12 cellular contexts compared by ENCODE assay signal in genomic region chr13:40406405-40407138, GRCh38.
DNase-seq lines count a peak whose midpoint lies in the region; ATAC-seq and TF ChIP-seq lines count a peak whose summit lies in the region.
"Had no signal": no experiment of that assay in that cellular context is flagged by ENCODE, and none has a peak within 500 bp of the region (broad histone marks: within the 10 kb centered on the region; RNA-seq: fewer than 3 reads in every experiment).

No MANE protein-coding gene starts in this region.

- intact Hi-C loops in prostate gland (cut with DNase I), result loop anchor here (10.0 kb wide), 1 partner anchor 132 kb away; no protein-coding TSS in a partner anchor

- H3K27me3 ChIP-seq in prostate gland (replicated peaks; ENCODE audit: insufficient read depth), result no peaks in the 10 kb centered on the region
- H3K27me3 ChIP-seq: dorsolateral prefrontal cortex had no signal

- ATAC-seq in GM18868 (IDR thresholded peaks at IDR 0.05; ENCODE audit: unreplicated experiment), result no peak
- ATAC-seq: activated CD4-positive, CD25-positive, alpha-beta regulatory T cell treated with anti-CD3 and anti-CD28 coated beads, Interleukin-2, amount 50 U/mL, for 24 hours had no signal

- no peaks in the 10 kb centered on the region for H3K9me3 ChIP-seq in prostate gland

- H3K36me3 ChIP-seq in prostate gland, result no peaks in the 10 kb centered on the region

- POLR2A ChIA-PET in RWPE1 (lab: Yijun Ruan, JAX; ENCODE audit: low non-redundant PET), result interaction anchor here (0.9 kb wide), 1 partner anchor 204 kb away, joined by 4 read pairs; no protein-coding TSS in a partner anchor

- DNase-seq in CMK (ENCODE audit: low read depth), result peak; percentile 8
- peak; percentile 56 for DNase-seq in RWPE1 (ENCODE audit: low spot score)
- peak; percentile 92 for DNase-seq in fibroblast of mammary gland (ENCODE audit: low read depth)
- DNase-seq in prostate gland (ENCODE audit: low spot score), result no peak
- no peak for DNase-seq in stimulated activated CD4-positive, alpha-beta T cell treated with anti-CD3 and anti-CD28 coated beads, Interleukin-2, amount 100 ng/mL, for 48 hours
- DNase-seq in stimulated activated CD4-positive, alpha-beta T cell treated with anti-CD3 and anti-CD28 coated beads, Interleukin-1b, Interleukin-23, amount 100 ng/mL, for 48 hours, result no peak
- no peak for DNase-seq in GM20000 (ENCODE audit: low spot score)
- DNase-seq: dorsolateral prefrontal cortex, NCI-H2171 treated with DMSO at 0.1 percent for 48 hours had no signal

- TF ChIP-seq POLR2A in prostate gland (IDR thresholded peaks at IDR 0.05), result no peak

- CTCF ChIA-PET in RWPE1 (lab: Yijun Ruan, JAX), result no interaction called here

- H3K4me1 ChIP-seq in prostate gland (replicated peaks), result peaks cover 4% of the 10 kb centered on the region
- H3K4me1 ChIP-seq: parathyroid adenoma had no signal

- no peak overlapping the region for H3K4me3 ChIP-seq in fibroblast of mammary gland (ENCODE audit: control insufficient read depth, low read depth, low read length)
- H3K4me3 ChIP-seq in prostate gland, result no peak overlapping the region
- H3K4me3 ChIP-seq: dorsolateral prefrontal cortex had no signal

- H3K27ac ChIP-seq in RWPE1 (no peak overlapping the region), prostate gland (peak overlapping the region; percentile 29 to 36)
- H3K27ac ChIP-seq: dorsolateral prefrontal cortex, parathyroid adenoma had no signal

- TF ChIP-seq CTCF in RWPE1 (conservative IDR thresholded peaks at IDR 0.05; ENCODE audit: low read depth) (no peak), fibroblast of mammary gland (conservative IDR thresholded peaks at IDR 0.05; ENCODE audit: control insufficient read depth, insufficient read depth, low read depth, low read length) (no peak), prostate gland (IDR thresholded peaks at IDR 0.05) (no peak), GM20000 (IDR thresholded peaks at IDR 0.05; ENCODE audit: extremely low read depth, missing control alignments) (no peak)

- 61% methylated on average over 6 of the region's 6 CpGs for WGBS in prostate gland

Comparison
In these comparisons a context has a peak if more than half of its experiments do, and no peak if none do; other contexts are left out.
1. DNase-seq: peak in CMK (single experiment), RWPE1 (single experiment) and fibroblast of mammary gland (single experiment); none in prostate gland (single experiment), stimulated activated CD4-positive, alpha-beta T cell treated with anti-CD3 and anti-CD28 coated beads, Interleukin-2, amount 100 ng/mL, for 48 hours (0 of 2), stimulated activated CD4-positive, alpha-beta T cell treated with anti-CD3 and anti-CD28 coated beads, Interleukin-1b, Interleukin-23, amount 100 ng/mL, for 48 hours (single experiment) and GM20000 (single experiment).